In genomic region chr1:101027194-101027772, GRCh38 we compare ENCODE assay signal across 13 cellular contexts. TPM values are rescaled to one million over a fixed set of nuclear protein-coding genes. Genes with fewer than 3 reads are reported as not detected.
DNase-seq lines count a peak whose midpoint lies in the region; ATAC-seq, FAIRE-seq and TF ChIP-seq lines count a peak whose summit lies in the region.
"Had no signal": no experiment of that assay in that cellular context is flagged by ENCODE, and none has a peak within 500 bp of the region (broad histone marks: within the 10 kb centered on the region; RNA-seq: fewer than 3 reads in every experiment).

No MANE protein-coding gene starts in this region.

- H3K4me2 ChIP-seq in OCI-LY3 (ENCODE audit: low read length) (peak overlapping the region; percentile 84), mesenchymal stem cell (ENCODE audit: low read length, poor library complexity, severe bottlenecking) (no peak overlapping the region)

- H3K27ac ChIP-seq in OCI-LY3 (ENCODE audit: low read length) (no peak overlapping the region), mesenchymal stem cell (ENCODE audit: low read length, poor library complexity, severe bottlenecking) (no peak overlapping the region)

- H3K4me1 ChIP-seq in OCI-LY3 (ENCODE audit: low read length) (peaks cover 31% of the 10 kb centered on the region), mesenchymal stem cell (ENCODE audit: control insufficient read depth, insufficient read depth, low read depth, low read length) (peaks cover 3% of the 10 kb centered on the region)

- peaks cover 18% of the 10 kb centered on the region for H3K36me3 ChIP-seq in OCI-LY3 (replicated peaks; ENCODE audit: low read depth, low read length)
- H3K36me3 ChIP-seq in mesenchymal stem cell (ENCODE audit: control insufficient read depth in 1 of 2, insufficient read depth in 2 of 2, low read depth in 1 of 2, low read length in 2 of 2), result no peaks in the 10 kb centered on the region
- H3K36me3 ChIP-seq: transverse colon had no signal

- no peak overlapping the region for H2BK15ac ChIP-seq in mesenchymal stem cell (ENCODE audit: low read depth, poor library complexity, severe bottlenecking)

- H3K9me3 ChIP-seq in OCI-LY3 (ENCODE audit: insufficient read depth, low read length), result no peaks in the 10 kb centered on the region
- no peaks in the 10 kb centered on the region for H3K9me3 ChIP-seq in mesenchymal stem cell (ENCODE audit: control insufficient read depth, low read length)
- H3K9me3 ChIP-seq: transverse colon had no signal

- H3K27ac Mint-ChIP-seq in activated T-cell treated with anti-CD3 and anti-CD28 coated beads, Interleukin-2, amount 50 U/mL, for 72 hours, result peak overlapping the region; percentile 88
- H3K27ac Mint-ChIP-seq in central memory CD8-positive, alpha-beta T cell (ENCODE audit: low read depth), result no peak overlapping the region
- H3K27ac Mint-ChIP-seq in stimulated activated effector memory CD8-positive, alpha-beta T cell treated with anti-CD3 and anti-CD28 coated beads, Interleukin-12 subunit alpha, Interleukin-12 subunit beta, amount 100 ng/mL, for 72 hours, result peak overlapping the region; percentile 1

- no peak for ATAC-seq in activated T-cell treated with anti-CD3 and anti-CD28 coated beads, Interleukin-2, amount 50 U/mL, for 72 hours (replicated peaks in 1 of 2)
- ATAC-seq in central memory CD8-positive, alpha-beta T cell (replicated peaks; ENCODE audit: extremely low read depth, poor library complexity, severe bottlenecking), result no peak
- no peak for ATAC-seq in stimulated activated effector memory CD8-positive, alpha-beta T cell treated with anti-CD3 and anti-CD28 coated beads, Interleukin-12 subunit alpha, Interleukin-12 subunit beta, amount 100 ng/mL, for 72 hours
- ATAC-seq: right cardiac atrium had no signal

- no peak overlapping the region for H3K4ac ChIP-seq in mesenchymal stem cell (ENCODE audit: low read depth in 1 of 2, low read length in 2 of 2)

- peaks cover 21% of the 10 kb centered on the region for H3K79me1 ChIP-seq in mesenchymal stem cell (replicated peaks; ENCODE audit: low read length, poor library complexity, severe bottlenecking)

- peaks cover 5 to 21% of the 10 kb centered on the region in 2 donors for H3K36me3 Mint-ChIP-seq in activated T-cell treated with anti-CD3 and anti-CD28 coated beads, Interleukin-2, amount 50 U/mL, for 72 hours (ENCODE audit: insufficient read depth in 2 of 2)
- H3K36me3 Mint-ChIP-seq in central memory CD8-positive, alpha-beta T cell (ENCODE audit: insufficient read depth), result peaks cover 21% of the 10 kb centered on the region
- H3K36me3 Mint-ChIP-seq in stimulated activated effector memory CD8-positive, alpha-beta T cell treated with anti-CD3 and anti-CD28 coated beads, Interleukin-12 subunit alpha, Interleukin-12 subunit beta, amount 100 ng/mL, for 72 hours, result peaks cover 11% of the 10 kb centered on the region

- H4K91ac ChIP-seq in mesenchymal stem cell (ENCODE audit: low read length), result no peak overlapping the region

- H3K27me3 ChIP-seq in OCI-LY3 (ENCODE audit: low read depth, low read length) (no peaks in the 10 kb centered on the region), mesenchymal stem cell (ENCODE audit: control insufficient read depth in 1 of 2, insufficient read depth in 1 of 2, low read length in 2 of 2) (no peaks in the 10 kb centered on the region)
- H3K27me3 ChIP-seq: transverse colon had no signal

- no peaks in the 10 kb centered on the region for H3K27me3 Mint-ChIP-seq in activated T-cell treated with anti-CD3 and anti-CD28 coated beads, Interleukin-2, amount 50 U/mL, for 72 hours (ENCODE audit: low read depth)
- no peaks in the 10 kb centered on the region for H3K27me3 Mint-ChIP-seq in central memory CD8-positive, alpha-beta T cell

- H3K4me3 ChIP-seq in OCI-LY3 (ENCODE audit: low read length) (peak overlapping the region; percentile 98), mesenchymal stem cell (ENCODE audit: insufficient read depth in 1 of 2, low read depth in 1 of 2, low read length in 2 of 2) (no peak overlapping the region)

- H4K8ac ChIP-seq in mesenchymal stem cell (ENCODE audit: low read length), result no peak overlapping the region

- H2BK120ac ChIP-seq in mesenchymal stem cell (ENCODE audit: low read depth, low read length), result no peak overlapping the region

- H2BK5ac ChIP-seq in mesenchymal stem cell (ENCODE audit: low read depth, low read length, poor library complexity, severe bottlenecking), result no peak overlapping the region

- H2BK12ac ChIP-seq in mesenchymal stem cell (ENCODE audit: low read length in 2 of 2), result no peak overlapping the region

- peaks cover 0 to 3% of the 10 kb centered on the region in 2 donors for H3K9me3 Mint-ChIP-seq in activated T-cell treated with anti-CD3 and anti-CD28 coated beads, Interleukin-2, amount 50 U/mL, for 72 hours
- H3K9me3 Mint-ChIP-seq in central memory CD8-positive, alpha-beta T cell, result no peaks in the 10 kb centered on the region
- H3K9me3 Mint-ChIP-seq in stimulated activated effector memory CD8-positive, alpha-beta T cell treated with anti-CD3 and anti-CD28 coated beads, Interleukin-12 subunit alpha, Interleukin-12 subunit beta, amount 100 ng/mL, for 72 hours, result no peaks in the 10 kb centered on the region

- H3K4me1 Mint-ChIP-seq in activated T-cell treated with anti-CD3 and anti-CD28 coated beads, Interleukin-2, amount 50 U/mL, for 72 hours (ENCODE audit: low read depth), result peaks cover 66% of the 10 kb centered on the region
- peaks cover 53% of the 10 kb centered on the region for H3K4me1 Mint-ChIP-seq in central memory CD8-positive, alpha-beta T cell
- peaks cover 23% of the 10 kb centered on the region for H3K4me1 Mint-ChIP-seq in stimulated activated effector memory CD8-positive, alpha-beta T cell treated with anti-CD3 and anti-CD28 coated beads, Interleukin-12 subunit alpha, Interleukin-12 subunit beta, amount 100 ng/mL, for 72 hours

- H2AFZ ChIP-seq in OCI-LY3 (ENCODE audit: low read depth, low read length), result no peak overlapping the region
- H2AFZ ChIP-seq in mesenchymal stem cell (ENCODE audit: low read depth, low read length), result no peak overlapping the region

- no peaks in the 10 kb centered on the region for H4K20me1 ChIP-seq in OCI-LY3 (ENCODE audit: insufficient read depth, low read length)

- no peak overlapping the region for H2AK5ac ChIP-seq in mesenchymal stem cell (ENCODE audit: low read length, severe bottlenecking)

- FAIRE-seq in HTR-8/SVneo (lab: Jason Lieb, UNC), result no peak

- H3K4me3 Mint-ChIP-seq in activated T-cell treated with anti-CD3 and anti-CD28 coated beads, Interleukin-2, amount 50 U/mL, for 72 hours, result peak overlapping the region; percentile 91 to 93
- H3K4me3 Mint-ChIP-seq in central memory CD8-positive, alpha-beta T cell, result peak overlapping the region; percentile 87
- peak overlapping the region; percentile 86 for H3K4me3 Mint-ChIP-seq in stimulated activated effector memory CD8-positive, alpha-beta T cell treated with anti-CD3 and anti-CD28 coated beads, Interleukin-12 subunit alpha, Interleukin-12 subunit beta, amount 100 ng/mL, for 72 hours

- peaks cover 53% of the 10 kb centered on the region for H3K79me2 ChIP-seq in OCI-LY3 (ENCODE audit: low read length)

- H3K14ac ChIP-seq in mesenchymal stem cell (ENCODE audit: low read length in 2 of 2), result no peak overlapping the region

- H3K9ac ChIP-seq in OCI-LY3 (ENCODE audit: low read length) (no peak overlapping the region), mesenchymal stem cell (ENCODE audit: low read length) (no peak overlapping the region)

- no peak overlapping the region for H3K23ac ChIP-seq in mesenchymal stem cell (ENCODE audit: low read length in 2 of 2)

- WGBS in mesenchymal stem cell, result 97% methylated on average over 4 of the region's 6 CpGs

- TF ChIP-seq CTCF in OCI-LY3 (IDR thresholded peaks at IDR 0.05; ENCODE audit: low read depth, low read length), result no peak

- no peak overlapping the region for H3K18ac ChIP-seq in mesenchymal stem cell (ENCODE audit: low read depth in 1 of 2, low read length in 2 of 2)

- DNase-seq in activated T-cell treated with anti-CD3 and anti-CD28 coated beads, Interleukin-2, amount 50 U/mL, for 72 hours, result no peak
- DNase-seq in activated T-cell treated with anti-CD3 and anti-CD28 coated beads, Interleukin-2, amount 50 U/mL, for 1 hour, result no peak
- DNase-seq in central memory CD8-positive, alpha-beta T cell (ENCODE audit: low spot score in 2 of 2), result no peak
- DNase-seq in stimulated activated effector memory CD8-positive, alpha-beta T cell treated with anti-CD3 and anti-CD28 coated beads, Interleukin-12 subunit alpha, Interleukin-12 subunit beta, amount 100 ng/mL, for 72 hours (ENCODE audit: low spot score in 2 of 2), result no peak
- DNase-seq in mesenchymal stem cell (no peak), NCI-H510A (lab: John Stamatoyannopoulos, UW) (no peak), HTR-8/SVneo (ENCODE audit: insufficient read length, low spot score) (no peak)
- DNase-seq: GDM1, GM23248, NCI-H2029, right cardiac atrium, transverse colon had no signal

RNA-seq across cellular contexts. Expression of gene DPH5, which starts 1.7 kb away (rescaled TPM):
- 10 to 100 TPM; 50.2 to 64.2 TPM for total RNA-seq in activated T-cell treated with anti-CD3 and anti-CD28 coated beads, Interleukin-2, amount 50 U/mL, for 72 hours
- 37.4 TPM for polyA plus RNA-seq in mesenchymal stem cell (2013, experiment 1 of 2)
- 37.8 TPM for polyA plus RNA-seq in mesenchymal stem cell (2013, experiment 2 of 2)
